In genomic region chr2:219687266-219687665, GRCh38 we compare ENCODE assay signal across 1 cellular context.
A peak's percentile ranks its signal among the peaks of the same experiment; 100 is the strongest.
TF ChIP-seq lines count a peak whose summit lies in the region.

No MANE protein-coding gene starts in this region.

TF ChIP-seq in H1, 55 proteins besides CTCF, POLR2A, EP300 and RAD21:
- TF ChIP-seq GTF2F1 (IDR thresholded peaks at IDR 0.05; ENCODE audit: borderline replicate concordance, low read depth, low read length): no peak
- TF ChIP-seq SRF (IDR thresholded peaks at IDR 0.05; ENCODE audit: low read depth, low read length): 0 out of 2 replicates have a peak, but pooled peaks have one; percentile 31
- TF ChIP-seq POU5F1 (IDR thresholded peaks at IDR 0.05; ENCODE audit: low read depth, low read length): no peak
- TF ChIP-seq EGR1 (IDR thresholded peaks at IDR 0.05; ENCODE audit: borderline replicate concordance, low read depth, low read length): no peak
